ENCODE assay signal across 11 cellular contexts in the genomic region with DNA sequence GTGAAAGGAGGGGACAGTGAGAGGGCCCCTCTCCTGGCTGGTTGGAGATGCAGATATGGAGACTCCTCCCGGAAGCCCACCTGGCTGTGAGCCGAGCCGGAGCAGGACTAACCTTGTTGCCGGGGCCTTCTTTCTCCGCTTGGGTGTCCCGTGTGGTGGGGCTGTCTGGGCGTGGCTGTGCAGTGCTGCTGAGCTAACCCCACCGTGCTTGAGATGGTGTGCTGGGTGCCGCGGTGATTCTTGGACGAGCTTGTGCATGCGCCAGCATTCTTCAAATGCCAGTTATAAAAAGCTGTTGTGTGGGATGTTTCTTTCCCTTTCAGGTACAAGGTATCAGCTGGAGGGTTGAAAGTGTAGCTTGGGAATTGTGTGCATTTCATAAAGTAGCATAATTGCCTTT. TPM values are rescaled to one million over a fixed set of nuclear protein-coding genes. Genes with fewer than 3 reads are reported as not detected.
DNase-seq lines count a peak whose midpoint lies in the region; ATAC-seq and TF ChIP-seq lines count a peak whose summit lies in the region.
"Had no signal": no experiment of that assay in that cellular context is flagged by ENCODE, and none has a peak within 500 bp of the region (broad histone marks: within the 10 kb centered on the region; RNA-seq: fewer than 3 reads in every experiment).

No MANE protein-coding gene starts in this region.

- peak overlapping the region; percentile 92 for H3K27ac Mint-ChIP-seq in WTC11

- WGBS in mesenchymal stem cell: 92% methylated on average over 12 of the region's 12 CpGs

- TF ChIP-seq CTCF in WTC11 (IDR thresholded peaks at IDR 0.05) (no peak), thoracic aorta (IDR thresholded peaks at IDR 0.05) (no peak)

- H3K36me3 Mint-ChIP-seq in WTC11: peaks cover 53% of the 10 kb centered on the region

- H3K27ac ChIP-seq in epithelial cell of prostate (peak overlapping the region; percentile 89), mesenchymal stem cell (ENCODE audit: low read length, poor library complexity, severe bottlenecking) (no peak overlapping the region), thoracic aorta (peak overlapping the region in 1 of 2 donors; percentile 4)

- peak overlapping the region; percentile 71 for H3K9ac ChIP-seq in mesenchymal stem cell (ENCODE audit: low read length)

- H3K4me3 ChIP-seq in mesenchymal stem cell (ENCODE audit: insufficient read depth in 1 of 2, low read depth in 1 of 2, low read length in 2 of 2) (peak overlapping the region in 1 of 2 experiments; percentile 14), thoracic aorta (peak overlapping the region; percentile 10)

- CTCF ChIA-PET in WTC11 (lab: Charles Lee): interaction anchor here (0.9 kb wide), 1 partner anchor 36 kb away, joined by 4 read pairs; no protein-coding TSS in a partner anchor

- H3K36me3 ChIP-seq in mesenchymal stem cell (ENCODE audit: control insufficient read depth in 1 of 2, insufficient read depth in 2 of 2, low read depth in 1 of 2, low read length in 2 of 2) (peaks cover 55 to 56% of the 10 kb centered on the region in 2 experiments), thoracic aorta (peaks cover 17% of the 10 kb centered on the region)

- H2BK12ac ChIP-seq in mesenchymal stem cell (ENCODE audit: low read length in 2 of 2): peak overlapping the region in 1 of 2 experiments; percentile 15

- no peak overlapping the region for H2BK5ac ChIP-seq in mesenchymal stem cell (ENCODE audit: low read depth, low read length, poor library complexity, severe bottlenecking)

- POLR2A ChIA-PET in WTC11 (lab: Charles Lee): no interaction called here

- H3K79me1 ChIP-seq in mesenchymal stem cell (replicated peaks; ENCODE audit: low read length, poor library complexity, severe bottlenecking): peaks cover 7% of the 10 kb centered on the region

- H2BK15ac ChIP-seq in mesenchymal stem cell (ENCODE audit: low read depth, poor library complexity, severe bottlenecking): no peak overlapping the region

- H2AK5ac ChIP-seq in mesenchymal stem cell (ENCODE audit: low read length, severe bottlenecking): no peak overlapping the region

- H3K9me3 ChIP-seq in mesenchymal stem cell (ENCODE audit: control insufficient read depth, low read length) (no peaks in the 10 kb centered on the region), thoracic aorta (no peaks in the 10 kb centered on the region)

- DNase-seq in WTC11 (ENCODE audit: low spot score) (no peak), epithelial cell of prostate (ENCODE audit: low read depth, low spot score) (no peak), mesenchymal stem cell (no peak), thoracic aorta (ENCODE audit: low spot score) (no peak), CD1c-positive myeloid dendritic cell (ENCODE audit: extremely low spot score) (no peak), T-helper 9 cell (no peak)
- DNase-seq: hippocampal formation, NCI-H446, SW 1271 had no signal

- H3K4me2 ChIP-seq in mesenchymal stem cell (ENCODE audit: low read length, poor library complexity, severe bottlenecking): no peak overlapping the region

- H3K27me3 Mint-ChIP-seq in WTC11 (ENCODE audit: low read depth): no peaks in the 10 kb centered on the region

- ATAC-seq in WTC11: peak; percentile 59
- no peak for ATAC-seq in thoracic aorta (ENCODE audit: insufficient number of reproducible peaks, low FRiP score, low read depth)
- ATAC-seq in HG02610 (IDR thresholded peaks at IDR 0.05; ENCODE audit: unreplicated experiment): no peak

- H2AFZ ChIP-seq in mesenchymal stem cell (ENCODE audit: low read depth, low read length): no peak overlapping the region

- no peak overlapping the region for H3K23ac ChIP-seq in mesenchymal stem cell (ENCODE audit: low read length in 2 of 2)

- H3K4me3 Mint-ChIP-seq in WTC11: no peak overlapping the region
- H3K4me3 Mint-ChIP-seq: neural crest cell had no signal

- H4K8ac ChIP-seq in mesenchymal stem cell (ENCODE audit: low read length): no peak overlapping the region

- peaks cover 20% of the 10 kb centered on the region for H3K4me1 Mint-ChIP-seq in WTC11
- H3K4me1 Mint-ChIP-seq: neural crest cell had no signal

- H3K14ac ChIP-seq in mesenchymal stem cell (ENCODE audit: low read length in 2 of 2): no peak overlapping the region

- no peak overlapping the region for H2BK120ac ChIP-seq in mesenchymal stem cell (ENCODE audit: low read depth, low read length)

- no peaks in the 10 kb centered on the region for H3K9me3 Mint-ChIP-seq in WTC11
- H3K9me3 Mint-ChIP-seq: neural crest cell had no signal

- peaks cover 18% of the 10 kb centered on the region for H3K4me1 ChIP-seq in mesenchymal stem cell (ENCODE audit: control insufficient read depth, insufficient read depth, low read depth, low read length)
- peaks cover 35 to 42% of the 10 kb centered on the region in 2 donors for H3K4me1 ChIP-seq in thoracic aorta (ENCODE audit: control insufficient read depth in 1 of 2, low read depth in 2 of 2)

- no peak overlapping the region for H4K91ac ChIP-seq in mesenchymal stem cell (ENCODE audit: low read length)

- H3K4ac ChIP-seq in mesenchymal stem cell (ENCODE audit: low read depth in 1 of 2, low read length in 2 of 2): no peak overlapping the region

- H3K18ac ChIP-seq in mesenchymal stem cell (ENCODE audit: low read depth in 1 of 2, low read length in 2 of 2): no peak overlapping the region

- H3K27me3 ChIP-seq in mesenchymal stem cell (ENCODE audit: control insufficient read depth in 1 of 2, insufficient read depth in 1 of 2, low read length in 2 of 2) (no peaks in the 10 kb centered on the region), thoracic aorta (replicated peaks; ENCODE audit: insufficient read depth) (no peaks in the 10 kb centered on the region)

TF ChIP-seq in WTC11, 78 proteins besides CTCF, POLR2A, EP300 and RAD21 (continues in another document):
- TF ChIP-seq E2F5 (CRISPR knock-in tag; IDR thresholded peaks at IDR 0.05) (no peak), FOXP1 (CRISPR knock-in tag; IDR thresholded peaks at IDR 0.05; ENCODE audit: borderline replicate concordance) (no peak), GRHL2 (CRISPR knock-in tag; IDR thresholded peaks at IDR 0.05; ENCODE audit: insufficient replicate concordance, severe bottlenecking) (no peak), ATF3 (CRISPR knock-in tag; conservative IDR thresholded peaks at IDR 0.05) (no peak), OVOL2 (CRISPR knock-in tag; IDR thresholded peaks at IDR 0.05; ENCODE audit: borderline replicate concordance) (no peak), MXD4 (CRISPR knock-in tag; IDR thresholded peaks at IDR 0.05; ENCODE audit: borderline replicate concordance) (no peak), RORB (CRISPR knock-in tag; IDR thresholded peaks at IDR 0.05) (no peak), SMAD3 (CRISPR knock-in tag; IDR thresholded peaks at IDR 0.05; ENCODE audit: borderline replicate concordance) (no peak)
- TF ChIP-seq, protein P1, sequence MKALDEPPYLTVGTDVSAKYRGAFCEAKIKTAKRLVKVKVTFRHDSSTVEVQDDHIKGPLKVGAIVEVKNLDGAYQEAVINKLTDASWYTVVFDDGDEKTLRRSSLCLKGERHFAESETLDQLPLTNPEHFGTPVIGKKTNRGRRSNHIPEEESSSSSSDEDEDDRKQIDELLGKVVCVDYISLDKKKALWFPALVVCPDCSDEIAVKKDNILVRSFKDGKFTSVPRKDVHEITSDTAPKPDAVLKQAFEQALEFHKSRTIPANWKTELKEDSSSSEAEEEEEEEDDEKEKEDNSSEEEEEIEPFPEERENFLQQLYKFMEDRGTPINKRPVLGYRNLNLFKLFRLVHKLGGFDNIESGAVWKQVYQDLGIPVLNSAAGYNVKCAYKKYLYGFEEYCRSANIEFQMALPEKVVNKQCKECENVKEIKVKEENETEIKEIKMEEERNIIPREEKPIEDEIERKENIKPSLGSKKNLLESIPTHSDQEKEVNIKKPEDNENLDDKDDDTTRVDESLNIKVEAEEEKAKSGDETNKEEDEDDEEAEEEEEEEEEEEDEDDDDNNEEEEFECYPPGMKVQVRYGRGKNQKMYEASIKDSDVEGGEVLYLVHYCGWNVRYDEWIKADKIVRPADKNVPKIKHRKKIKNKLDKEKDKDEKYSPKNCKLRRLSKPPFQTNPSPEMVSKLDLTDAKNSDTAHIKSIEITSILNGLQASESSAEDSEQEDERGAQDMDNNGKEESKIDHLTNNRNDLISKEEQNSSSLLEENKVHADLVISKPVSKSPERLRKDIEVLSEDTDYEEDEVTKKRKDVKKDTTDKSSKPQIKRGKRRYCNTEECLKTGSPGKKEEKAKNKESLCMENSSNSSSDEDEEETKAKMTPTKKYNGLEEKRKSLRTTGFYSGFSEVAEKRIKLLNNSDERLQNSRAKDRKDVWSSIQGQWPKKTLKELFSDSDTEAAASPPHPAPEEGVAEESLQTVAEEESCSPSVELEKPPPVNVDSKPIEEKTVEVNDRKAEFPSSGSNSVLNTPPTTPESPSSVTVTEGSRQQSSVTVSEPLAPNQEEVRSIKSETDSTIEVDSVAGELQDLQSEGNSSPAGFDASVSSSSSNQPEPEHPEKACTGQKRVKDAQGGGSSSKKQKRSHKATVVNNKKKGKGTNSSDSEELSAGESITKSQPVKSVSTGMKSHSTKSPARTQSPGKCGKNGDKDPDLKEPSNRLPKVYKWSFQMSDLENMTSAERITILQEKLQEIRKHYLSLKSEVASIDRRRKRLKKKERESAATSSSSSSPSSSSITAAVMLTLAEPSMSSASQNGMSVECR (CRISPR knock-in tag; IDR thresholded peaks at IDR 0.05; ENCODE audit: borderline replicate concordance): no peak

RNA-seq across cellular contexts. Expression of gene RAC1, which starts 24.6 kb away (rescaled TPM):
- 260 to 281 TPM (median 260 TPM) in 3 replicates for total RNA-seq in WTC11 (2021)
- polyA plus RNA-seq in mesenchymal stem cell (2013, experiment 1 of 2): 362 TPM
- polyA plus RNA-seq in mesenchymal stem cell (2013, experiment 2 of 2): 378 TPM
- total RNA-seq in thoracic aorta: 100 to 1,000 TPM; 125 to 163 TPM

RNA-seq across cellular contexts. Expression of gene DAGLB, which starts 48.8 kb away (rescaled TPM):
- total RNA-seq in WTC11 (2021) (32.7 to 38.7 TPM (median 33.6 TPM) in 3 replicates), thoracic aorta (10 to 100 TPM; 16.5 to 28.6 TPM)
- polyA plus RNA-seq in mesenchymal stem cell (2013, experiment 1 of 2): 6.1 TPM
- polyA plus RNA-seq in mesenchymal stem cell (2013, experiment 2 of 2): 6.4 TPM

RNA-seq across cellular contexts. Expression of gene FAM220A, which starts 50.2 kb away (rescaled TPM):
- total RNA-seq in WTC11 (2021): 20.0 to 22.5 TPM (median 21.6 TPM) in 3 replicates
- polyA plus RNA-seq in mesenchymal stem cell (2013, experiment 1 of 2): 14.7 TPM
- 14.3 TPM for polyA plus RNA-seq in mesenchymal stem cell (2013, experiment 2 of 2)
- 10 to 100 TPM; 13.9 to 30.1 TPM for total RNA-seq in thoracic aorta
